ENCODE assay signal across 1 cellular context in the genomic region with DNA sequence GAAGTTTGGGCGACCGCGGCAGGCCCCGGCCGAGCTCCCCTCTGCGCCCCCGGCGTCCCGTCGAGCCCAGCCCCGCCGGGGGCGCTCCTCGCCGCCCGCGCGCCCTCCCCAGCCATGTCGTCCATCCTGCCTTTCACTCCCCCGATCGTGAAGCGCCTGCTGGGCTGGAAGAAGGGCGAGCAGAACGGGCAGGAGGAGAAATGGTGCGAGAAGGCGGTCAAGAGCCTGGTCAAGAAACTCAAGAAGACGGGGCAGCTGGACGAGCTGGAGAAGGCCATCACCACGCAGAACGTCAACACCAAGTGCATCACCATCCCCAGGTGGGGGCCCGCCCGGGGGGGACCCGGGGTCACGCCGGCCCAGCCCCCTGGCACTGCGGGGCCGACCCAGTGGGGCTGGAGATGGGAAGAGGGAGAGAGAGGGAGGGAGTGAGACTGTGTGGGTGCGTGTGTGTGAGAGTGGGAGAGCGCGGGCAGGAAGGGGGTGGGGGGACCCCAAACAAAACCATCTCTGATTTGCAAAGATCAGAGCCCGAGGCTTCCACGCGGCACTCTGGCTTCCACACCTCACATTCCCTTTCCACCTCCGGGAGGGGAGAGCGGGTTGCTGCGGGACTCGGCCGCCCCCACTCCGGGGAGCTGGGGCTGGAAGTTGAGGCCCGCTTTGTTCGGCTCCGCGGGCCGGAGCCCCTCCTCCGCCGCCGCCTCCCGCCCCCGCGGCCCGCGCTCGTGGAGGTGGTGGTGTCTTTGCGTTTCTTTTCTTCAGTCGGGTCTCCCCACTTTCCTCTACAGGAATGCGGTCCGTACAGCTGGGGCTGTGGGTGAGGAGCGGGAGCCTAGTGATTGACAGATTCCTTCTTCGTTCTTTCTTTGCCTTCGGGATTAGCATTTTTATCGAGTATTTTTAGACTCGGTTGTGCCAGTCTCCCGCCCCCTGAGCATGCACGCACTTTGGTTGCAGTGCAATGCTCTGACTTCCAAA.
TF ChIP-seq lines count a peak whose summit lies in the region.

No MANE protein-coding gene starts in this region.

TF ChIP-seq in IMR-90, 13 proteins besides CTCF, POLR2A, EP300 and RAD21 (continued from another document):
- TF ChIP-seq, protein P1, sequence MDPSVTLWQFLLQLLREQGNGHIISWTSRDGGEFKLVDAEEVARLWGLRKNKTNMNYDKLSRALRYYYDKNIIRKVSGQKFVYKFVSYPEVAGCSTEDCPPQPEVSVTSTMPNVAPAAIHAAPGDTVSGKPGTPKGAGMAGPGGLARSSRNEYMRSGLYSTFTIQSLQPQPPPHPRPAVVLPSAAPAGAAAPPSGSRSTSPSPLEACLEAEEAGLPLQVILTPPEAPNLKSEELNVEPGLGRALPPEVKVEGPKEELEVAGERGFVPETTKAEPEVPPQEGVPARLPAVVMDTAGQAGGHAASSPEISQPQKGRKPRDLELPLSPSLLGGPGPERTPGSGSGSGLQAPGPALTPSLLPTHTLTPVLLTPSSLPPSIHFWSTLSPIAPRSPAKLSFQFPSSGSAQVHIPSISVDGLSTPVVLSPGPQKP (IDR thresholded peaks at IDR 0.05; ENCODE audit: borderline replicate concordance, low read depth, low read length): no peak
- TF ChIP-seq, protein P2, sequence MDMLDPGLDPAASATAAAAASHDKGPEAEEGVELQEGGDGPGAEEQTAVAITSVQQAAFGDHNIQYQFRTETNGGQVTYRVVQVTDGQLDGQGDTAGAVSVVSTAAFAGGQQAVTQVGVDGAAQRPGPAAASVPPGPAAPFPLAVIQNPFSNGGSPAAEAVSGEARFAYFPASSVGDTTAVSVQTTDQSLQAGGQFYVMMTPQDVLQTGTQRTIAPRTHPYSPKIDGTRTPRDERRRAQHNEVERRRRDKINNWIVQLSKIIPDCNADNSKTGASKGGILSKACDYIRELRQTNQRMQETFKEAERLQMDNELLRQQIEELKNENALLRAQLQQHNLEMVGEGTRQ (IDR thresholded peaks at IDR 0.05; ENCODE audit: low read depth, low read length): no peak
- peak; percentile 2 for TF ChIP-seq CHD1 (IDR thresholded peaks at IDR 0.05; ENCODE audit: low read depth, low read length)
